Comparison of ENCODE assay signal across 8 cellular contexts in the genomic region with DNA sequence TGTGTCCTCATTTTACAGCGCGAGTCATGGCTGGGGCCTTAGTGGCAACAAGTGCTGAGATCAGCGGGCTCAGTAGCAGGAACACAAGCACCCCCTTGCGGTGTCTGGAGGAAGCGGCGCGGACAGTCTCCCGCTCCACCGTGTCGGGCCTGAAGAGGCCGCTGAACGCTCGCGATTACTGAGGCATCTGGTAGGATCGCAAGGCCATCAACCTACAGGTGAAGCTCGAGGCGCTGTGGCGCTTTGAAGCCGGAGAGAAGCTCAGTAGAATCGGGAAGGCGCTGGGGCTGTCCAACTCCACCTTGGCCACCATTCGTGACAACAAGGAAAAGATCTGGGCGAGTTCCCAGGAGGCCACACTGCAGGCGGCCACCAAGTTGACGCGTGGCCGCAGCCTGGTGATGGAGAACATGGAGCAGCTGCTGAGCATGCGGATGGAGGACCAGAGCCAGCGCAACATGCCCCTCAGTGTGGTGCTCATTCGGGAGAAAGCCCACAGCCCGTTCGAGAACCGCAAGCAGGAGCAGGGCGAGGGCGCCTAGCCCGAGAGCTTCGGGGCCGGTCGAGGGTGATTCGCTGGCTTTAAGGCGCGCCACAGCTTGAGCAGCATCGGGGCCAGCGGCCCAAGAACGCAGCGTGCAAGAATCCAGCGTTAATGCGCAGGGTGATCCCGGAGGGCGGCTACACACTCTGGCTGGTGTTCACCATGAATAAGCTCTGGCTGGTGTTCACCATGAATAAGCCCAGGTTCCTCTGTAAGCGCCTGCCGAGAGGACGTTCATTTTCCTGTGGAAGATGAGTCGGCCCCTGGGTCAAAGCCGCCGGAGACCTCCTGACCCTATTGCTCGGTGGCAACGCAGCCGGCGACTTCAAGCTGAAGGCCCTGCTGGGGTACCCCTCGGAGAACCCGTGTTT. TPM values are rescaled to one million over a fixed set of nuclear protein-coding genes. Genes with fewer than 3 reads are reported as not detected.
A peak's percentile ranks its signal among the peaks of the same experiment; 100 is the strongest.
DNase-seq lines count a peak whose midpoint lies in the region; ATAC-seq and TF ChIP-seq lines count a peak whose summit lies in the region.

No MANE protein-coding gene starts in this region.

- no peaks in the 10 kb centered on the region for H3K27me3 Mint-ChIP-seq in type B pancreatic cell

- no peak for TF ChIP-seq POLR2A in IMR-90 (IDR thresholded peaks at IDR 0.05; ENCODE audit: low read depth, low read length)

- intact Hi-C loops in IMR-90 (cut with micrococcal nuclease): no loop called here

- in situ Hi-C loops in IMR-90 (cut with MboI; ENCODE audit: low sequenced_read_pairs): no loop called here

- H3K4me2 ChIP-seq in IMR-90 (ENCODE audit: low read depth, low read length): peak overlapping the region; percentile 53; the same call in 1 of the 2 replicates

- H3K18ac ChIP-seq in IMR-90 (ENCODE audit: low read depth, low read length): peak overlapping the region; percentile 14; the same call in 1 of the 2 replicates

- ATAC-seq in GM18861 (IDR thresholded peaks at IDR 0.05; ENCODE audit: unreplicated experiment): peak; percentile 53
- ATAC-seq in IMR-90 (ENCODE audit: low read depth): peak; percentile 98
- no peak for ATAC-seq in HG03139 (IDR thresholded peaks at IDR 0.05; ENCODE audit: unreplicated experiment)
- no peak for ATAC-seq in HG02588 (IDR thresholded peaks at IDR 0.05; ENCODE audit: unreplicated experiment)

- peak overlapping the region; percentile 18; the same call in 2 of the 3 replicates for H2BK15ac ChIP-seq in IMR-90 (ENCODE audit: low read depth, low read length)

- peak overlapping the region; percentile 87 for H2AFZ ChIP-seq in IMR-90 (replicated peaks; ENCODE audit: low read length, poor library complexity)

- peak; percentile 100 for TF ChIP-seq CTCF in IMR-90 (conservative IDR thresholded peaks at IDR 0.05; ENCODE audit: low read depth, low read length)
- TF ChIP-seq CTCF in type B pancreatic cell (conservative IDR thresholded peaks at IDR 0.05): peak; percentile 88

- CTCF ChIA-PET in IMR-90 (lab: Yijun Ruan, JAX): no interaction called here

- TF ChIP-seq RAD21 in IMR-90 (IDR thresholded peaks at IDR 0.05; ENCODE audit: low read length): peak; percentile 93

- H3K27ac Mint-ChIP-seq in type B pancreatic cell: peak overlapping the region; percentile 16

- H3K36me3 Mint-ChIP-seq in type B pancreatic cell: peaks cover 5% of the 10 kb centered on the region

- no peak overlapping the region for H3K56ac ChIP-seq in IMR-90 (ENCODE audit: extremely low read depth, insufficient read depth, low read length)

- peak overlapping the region in 1 of 2 experiments; percentile 87; a peak in 2 of 4 replicates for H4K8ac ChIP-seq in IMR-90 (ENCODE audit: low read depth in 2 of 2, low read length in 2 of 2)

- H3K14ac ChIP-seq in IMR-90 (replicated peaks; ENCODE audit: low read depth, low read length): no peak overlapping the region; the same call in 1 of the 2 replicates

- H3K9me3 Mint-ChIP-seq in type B pancreatic cell: no peaks in the 10 kb centered on the region

- WGBS in IMR-90 (ENCODE audit: extremely low coverage in 2 of 2, insufficient read length in 1 of 2), 2 experiments: 65% methylated on average over 37 of the region's 62 CpGs; no CpG with 5 or more reads in 1 of the 2 experiments

- H3K79me1 ChIP-seq in IMR-90 (ENCODE audit: low read depth in 1 of 2, low read length in 2 of 2): peaks cover 12 to 94% of the 10 kb centered on the region in 2 experiments

- H3K9me3 ChIP-seq in IMR-90 (ENCODE audit: control insufficient read depth, insufficient read depth, low read length): no peaks in the 10 kb centered on the region

- H3K4me1 Mint-ChIP-seq in type B pancreatic cell (ENCODE audit: unreplicated experiment): peaks cover 12% of the 10 kb centered on the region

- no TSS peak for BruUV-seq in IMR-90 (replicated peaks; lab: Mats Ljungman, UMichigan)

- H4K20me1 ChIP-seq in IMR-90 (ENCODE audit: insufficient read depth, low read length): peaks cover 19% of the 10 kb centered on the region

- H3K4me3 ChIP-seq in IMR-90 (ENCODE audit: insufficient read depth, low read depth, low read length): no peak overlapping the region

- peak overlapping the region; percentile 61 for H2BK5ac ChIP-seq in IMR-90 (ENCODE audit: low read depth, low read length, poor library complexity, severe bottlenecking)

- peaks cover 13% of the 10 kb centered on the region for H3K36me3 ChIP-seq in IMR-90 (ENCODE audit: control insufficient read depth, insufficient read depth, low read length)

- peaks cover 35% of the 10 kb centered on the region for H3K9me1 ChIP-seq in IMR-90 (ENCODE audit: insufficient read depth, low read length)

- DNase-seq in IMR-90 (peak; percentile 91), germinal center (ENCODE audit: low spot score) (peak; percentile 83), pons (ENCODE audit: low spot score) (peak; percentile 75), type B pancreatic cell (ENCODE audit: extremely low spot score, unreplicated experiment) (peak; percentile 80)
- peak; percentile 82 to 83 for DNase-seq in activated T-helper 1 cell treated with anti-CD3 and anti-CD28 coated beads, Interleukin-2, amount 50 U/mL, for 16 hours (ENCODE audit: low read depth in 1 of 2, low spot score in 1 of 2)

- peak overlapping the region; percentile 63; the same call in 1 of the 2 replicates for H4K91ac ChIP-seq in IMR-90 (ENCODE audit: insufficient read depth, low read depth, low read length)

- H3K27me3 ChIP-seq in IMR-90 (ENCODE audit: control insufficient read depth, insufficient read depth, low read length): no peaks in the 10 kb centered on the region

- H4K5ac ChIP-seq in IMR-90 (ENCODE audit: low read depth, low read length): peak overlapping the region; percentile 25

- peak overlapping the region; percentile 65 for H3K4ac ChIP-seq in IMR-90 (ENCODE audit: low read depth, low read length)

- peak overlapping the region; percentile 87 for H2AK9ac ChIP-seq in IMR-90 (replicated peaks; ENCODE audit: low read depth, low read length, poor library complexity)

- POLR2A ChIA-PET in IMR-90 (lab: Charles Lee; ENCODE audit: unreplicated experiment): no interaction called here

- H2BK120ac ChIP-seq in IMR-90 (ENCODE audit: low read depth, low read length): peak overlapping the region; percentile 11; the same call in 1 of the 2 replicates

- dilution Hi-C loops in IMR-90 (cut with HindIII; ENCODE audit: low sequenced_read_pairs, unreplicated experiment): no loop called here

- H2AK5ac ChIP-seq in IMR-90 (ENCODE audit: low read depth, low read length): peak overlapping the region; percentile 89

- 0 out of 2 replicates have a peak overlapping the region, but pooled peaks have one; percentile 20 for H2BK20ac ChIP-seq in IMR-90 (ENCODE audit: low read depth, low read length)

- H3K4me3 Mint-ChIP-seq in type B pancreatic cell: no peak overlapping the region

- peak overlapping the region; percentile 34; the same call in 1 of the 2 replicates for H3K9ac ChIP-seq in IMR-90 (ENCODE audit: low read depth, low read length)

- peaks cover 19% of the 10 kb centered on the region for H3K4me1 ChIP-seq in IMR-90 (ENCODE audit: control insufficient read depth, insufficient read depth, low read length)

- H3K27ac ChIP-seq in IMR-90 (ENCODE audit: insufficient read depth, low read length): peak overlapping the region; percentile 65; the same call in 1 of the 2 replicates

- H3K23ac ChIP-seq in IMR-90 (ENCODE audit: low read depth, low read length): no peak overlapping the region

TF ChIP-seq in IMR-90, 13 proteins besides CTCF, POLR2A, EP300 and RAD21 (continues in another document):
- TF ChIP-seq SMC3 (IDR thresholded peaks at IDR 0.05; ENCODE audit: low read depth, low read length) (peak; percentile 79), MAZ (IDR thresholded peaks at IDR 0.05; ENCODE audit: borderline replicate concordance, low read depth, low read length) (peak; percentile 56; the same call in 1 of the 2 replicates), BHLHE40 (IDR thresholded peaks at IDR 0.05; ENCODE audit: low read depth, low read length) (no peak), RCOR1 (IDR thresholded peaks at IDR 0.05; ENCODE audit: insufficient replicate concordance, low read length) (no peak), CEBPB (IDR thresholded peaks at IDR 0.05; ENCODE audit: low read depth, low read length) (no peak), RFX5 (IDR thresholded peaks at IDR 0.05; ENCODE audit: low read depth, low read length) (no peak), MXI1 (IDR thresholded peaks at IDR 0.05; ENCODE audit: borderline replicate concordance, low read depth, low read length) (peak; percentile 57; the same call in 1 of the 2 replicates)
- TF ChIP-seq, protein P1, sequence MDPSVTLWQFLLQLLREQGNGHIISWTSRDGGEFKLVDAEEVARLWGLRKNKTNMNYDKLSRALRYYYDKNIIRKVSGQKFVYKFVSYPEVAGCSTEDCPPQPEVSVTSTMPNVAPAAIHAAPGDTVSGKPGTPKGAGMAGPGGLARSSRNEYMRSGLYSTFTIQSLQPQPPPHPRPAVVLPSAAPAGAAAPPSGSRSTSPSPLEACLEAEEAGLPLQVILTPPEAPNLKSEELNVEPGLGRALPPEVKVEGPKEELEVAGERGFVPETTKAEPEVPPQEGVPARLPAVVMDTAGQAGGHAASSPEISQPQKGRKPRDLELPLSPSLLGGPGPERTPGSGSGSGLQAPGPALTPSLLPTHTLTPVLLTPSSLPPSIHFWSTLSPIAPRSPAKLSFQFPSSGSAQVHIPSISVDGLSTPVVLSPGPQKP (IDR thresholded peaks at IDR 0.05; ENCODE audit: borderline replicate concordance, low read depth, low read length): no peak

RNA-seq across cellular contexts. Expression of a gene that starts 8.3 kb away (rescaled TPM):
- total RNA-seq in IMR-90 (2012; rRNA removed): 3.4 and 3.6 TPM in 2 replicates
- 15.0 and 17.1 TPM in 2 replicates for polyA plus RNA-seq in IMR-90 (2012; rRNA removed)
- polyA plus RNA-seq in IMR-90 (2012; cell fraction: cytosol; rRNA removed): 4.3 and 11.4 TPM in 2 replicates
- 136 and 263 TPM in 2 replicates for polyA plus RNA-seq in IMR-90 (2012; cell fraction: nucleus; rRNA removed; ENCODE audit: low replicate concordance)
- total RNA-seq in type B pancreatic cell (ENCODE audit: low replicate concordance): 22.9 and 30.0 TPM in 2 replicates

RNA-seq across cellular contexts. Expression of a gene that starts 23.1 kb away (rescaled TPM):
- 55.9 and 63.0 TPM in 2 replicates for total RNA-seq in IMR-90 (2012; rRNA removed)
- polyA plus RNA-seq in IMR-90 (2012; rRNA removed): 66.6 and 72.5 TPM in 2 replicates
- 55.0 and 72.6 TPM in 2 replicates for polyA plus RNA-seq in IMR-90 (2012; cell fraction: cytosol; rRNA removed)
- polyA plus RNA-seq in IMR-90 (2012; cell fraction: nucleus; rRNA removed; ENCODE audit: low replicate concordance): 82.7 and 116 TPM in 2 replicates
- 78.0 and 81.9 TPM in 2 replicates for total RNA-seq in type B pancreatic cell (ENCODE audit: low replicate concordance)

RNA-seq across cellular contexts. Expression of a gene that starts 26.6 kb away (rescaled TPM):
- total RNA-seq in IMR-90 (2012; rRNA removed) (105 and 128 TPM in 2 replicates), type B pancreatic cell (ENCODE audit: low replicate concordance) (86.5 and 97.7 TPM in 2 replicates)
- 183 and 202 TPM in 2 replicates for polyA plus RNA-seq in IMR-90 (2012; rRNA removed)
- 206 and 255 TPM in 2 replicates for polyA plus RNA-seq in IMR-90 (2012; cell fraction: cytosol; rRNA removed)
- 88.8 and 142 TPM in 2 replicates for polyA plus RNA-seq in IMR-90 (2012; cell fraction: nucleus; rRNA removed; ENCODE audit: low replicate concordance)

RNA-seq across cellular contexts. Expression of a gene that starts 37.6 kb away (rescaled TPM):
- total RNA-seq in IMR-90 (2012; rRNA removed) (313 and 349 TPM in 2 replicates), type B pancreatic cell (ENCODE audit: low replicate concordance) (401 and 679 TPM in 2 replicates)
- polyA plus RNA-seq in IMR-90 (2012; rRNA removed): 465 and 964 TPM in 2 replicates
- polyA plus RNA-seq in IMR-90 (2012; cell fraction: cytosol; rRNA removed): 339 TPM in 2 replicates
- polyA plus RNA-seq in IMR-90 (2012; cell fraction: nucleus; rRNA removed; ENCODE audit: low replicate concordance): 522 and 1,051 TPM in 2 replicates

Comparison
In these comparisons a context has a peak if more than half of its experiments do, and no peak if none do; other contexts are left out.
1. ATAC-seq: peak in GM18861 (single experiment) and IMR-90 (single experiment); none in HG03139 (single experiment) and HG02588 (single experiment).
2. Peak in every context shown above with its lines, with median percentiles within 50 percentile points of each other: DNase-seq.